Comparison of ENCODE assay signal across 8 cellular contexts in genomic region chr17:75783069-75783783, GRCh38. TPM values are rescaled to one million over a fixed set of nuclear protein-coding genes. Genes with fewer than 3 reads are reported as not detected.
DNase-seq lines count a peak whose midpoint lies in the region; ATAC-seq, FAIRE-seq and TF ChIP-seq lines count a peak whose summit lies in the region.

No MANE protein-coding gene starts in this region.

- peaks cover 1% of the 10 kb centered on the region for H3K27me3 Mint-ChIP-seq in mesothelial cell of epicardium (ENCODE audit: low read depth)

- no peak for DNase-seq in GM19239 (ENCODE audit: insufficient read length, low spot score)
- DNase-seq in NOMO-1 treated with dmso at 0.1 percent for 144 hours (lab: John Stamatoyannopoulos, UW; ENCODE audit: unreplicated experiment), result peak; percentile 78
- DNase-seq in cardiac fibroblast (ENCODE audit: low read depth in 2 of 2), result peak; percentile 74 to 85
- no peak for DNase-seq in mesothelial cell of epicardium (ENCODE audit: low spot score in 2 of 2, unreplicated experiment in 2 of 2)
- DNase-seq in stimulated activated naive CD4-positive, alpha-beta T cell treated with Interleukin-2 at 50 U/mL for 16 hours (lab: John Stamatoyannopoulos, UW), result no peak

- H3K27ac ChIP-seq in BLaER1 treated with 17β-estradiol and CSF1 and Interleukin-3, amounts not matched to agents 10 nM and 100 nM, result peak overlapping the region; percentile 96 to 100 (median 99)

- peaks cover 9 to 26% (median 15%) of the 10 kb centered on the region in 11 experiments for H3K36me3 ChIP-seq in BLaER1 treated with 17β-estradiol and CSF1 and Interleukin-3, amounts not matched to agents 10 nM and 100 nM

- no peaks in the 10 kb centered on the region for H3K9me3 Mint-ChIP-seq in mesothelial cell of epicardium

- peaks cover 12 to 13% (median 13%) of the 10 kb centered on the region in 11 experiments for H4K20me1 ChIP-seq in BLaER1 treated with 17β-estradiol and CSF1 and Interleukin-3, amounts not matched to agents 10 nM and 100 nM

- peaks cover 0 to 8% (median 6%) of the 10 kb centered on the region in 11 experiments; a peak in 7 of 22 replicates for H3K9me3 ChIP-seq in BLaER1 treated with 17β-estradiol and CSF1 and Interleukin-3, amounts not matched to agents 10 nM and 100 nM (replicated peaks in 1 of 11)

- peaks cover 9% of the 10 kb centered on the region for H3K36me3 Mint-ChIP-seq in mesothelial cell of epicardium

- ATAC-seq in GM21786 (IDR thresholded peaks at IDR 0.05; ENCODE audit: unreplicated experiment) (no peak), HG02588 (IDR thresholded peaks at IDR 0.05; ENCODE audit: unreplicated experiment) (no peak)

- H3K27me3 ChIP-seq in BLaER1 treated with 17β-estradiol and CSF1 and Interleukin-3, amounts not matched to agents 10 nM and 100 nM, result no peaks in the 10 kb centered on the region

- peak overlapping the region; percentile 91 to 100 (median 98) for H3K9ac ChIP-seq in BLaER1 treated with 17β-estradiol and CSF1 and Interleukin-3, amounts not matched to agents 10 nM and 100 nM

- peaks cover 41% of the 10 kb centered on the region for H3K4me1 Mint-ChIP-seq in mesothelial cell of epicardium

- H3K4me3 ChIP-seq in BLaER1 treated with 17β-estradiol and CSF1 and Interleukin-3, amounts not matched to agents 10 nM and 100 nM, result peak overlapping the region in 9 of 10 experiments; percentile 55 to 78 (median 70); a peak in 15 of 20 replicates
- H3K4me3 ChIP-seq in cardiac fibroblast (replicated peaks in 1 of 2; ENCODE audit: low read depth in 2 of 2, low read length in 2 of 2), result peak overlapping the region in 1 of 2 donors; percentile 32

- H3K4me3 Mint-ChIP-seq in mesothelial cell of epicardium, result peak overlapping the region; percentile 79

- FAIRE-seq in GM19239 (lab: Jason Lieb, UNC), result peak; percentile 81

- peaks cover 51 to 71% (median 60%) of the 10 kb centered on the region in 10 experiments for H3K4me1 ChIP-seq in BLaER1 treated with 17β-estradiol and CSF1 and Interleukin-3, amounts not matched to agents 10 nM and 100 nM

- peak overlapping the region; percentile 99 for H3K27ac Mint-ChIP-seq in mesothelial cell of epicardium

- peak overlapping the region; percentile 94 to 100 (median 97) for H3K4me2 ChIP-seq in BLaER1 treated with 17β-estradiol and CSF1 and Interleukin-3, amounts not matched to agents 10 nM and 100 nM

- TF ChIP-seq CTCF in cardiac fibroblast (IDR thresholded peaks at IDR 0.05; ENCODE audit: low read depth, low read length) (peak; percentile 61), mesothelial cell of epicardium (IDR thresholded peaks at IDR 0.05; ENCODE audit: unreplicated experiment) (peak; percentile 81)

RNA-seq across cellular contexts. Expression of gene UNK, which starts 1.4 kb away (rescaled TPM):
- 63.4 to 66.4 TPM (median 65.4 TPM) in 3 replicates for total RNA-seq in mesothelial cell of epicardium

RNA-seq across cellular contexts. Expression of gene GALK1, which starts 18.2 kb away (rescaled TPM):
- 28.0 to 32.1 TPM (median 30.4 TPM) in 3 replicates for total RNA-seq in mesothelial cell of epicardium

Comparison
In these comparisons a context has a peak if more than half of its experiments do, and no peak if none do; other contexts are left out.
1. DNase-seq: peak in NOMO-1 treated with dmso at 0.1 percent for 144 hours (single experiment) and cardiac fibroblast (2 of 2); none in GM19239 (single experiment), mesothelial cell of epicardium (0 of 2) and stimulated activated naive CD4-positive, alpha-beta T cell treated with Interleukin-2 at 50 U/mL for 16 hours (single experiment).